ENCODE assay signal across 23 cellular contexts in the genomic region with DNA sequence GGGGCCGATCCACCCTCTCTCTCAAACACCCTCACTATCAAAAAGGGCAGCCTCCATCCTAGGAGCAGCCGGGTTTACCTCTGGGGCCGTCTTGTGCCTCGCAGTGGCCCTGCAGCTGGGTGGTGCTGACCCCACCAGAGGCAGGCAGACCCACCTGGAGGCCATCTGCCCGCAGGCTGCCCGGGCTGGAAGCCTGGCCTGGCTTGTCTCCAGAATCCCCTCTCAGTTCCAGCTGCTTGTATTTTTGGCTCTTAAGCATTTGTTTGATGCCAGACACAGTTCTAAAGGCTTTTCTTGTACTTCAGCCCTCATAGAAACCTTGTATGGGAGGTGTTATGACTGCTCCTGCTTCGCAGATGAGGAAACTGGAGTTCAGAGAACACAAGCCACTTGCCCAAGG. TPM values are rescaled to one million over a fixed set of nuclear protein-coding genes. Genes with fewer than 3 reads are reported as not detected.
DNase-seq lines count a peak whose midpoint lies in the region; ATAC-seq, FAIRE-seq and TF ChIP-seq lines count a peak whose summit lies in the region.
"Had no signal": no experiment of that assay in that cellular context is flagged by ENCODE, and none has a peak within 500 bp of the region (broad histone marks: within the 10 kb centered on the region; RNA-seq: fewer than 3 reads in every experiment).

No MANE protein-coding gene starts in this region.

- peak overlapping the region; percentile 67 for H3K27ac ChIP-seq in BLaER1
- no peak overlapping the region for H3K27ac ChIP-seq in osteoblast (ENCODE audit: low read depth, low read length)
- no peak overlapping the region for H3K27ac ChIP-seq in mammary epithelial cell (ENCODE audit: insufficient read depth, low read depth, low read length)
- H3K27ac ChIP-seq: PC-9, suprapubic skin had no signal

- TF ChIP-seq CTCF in osteoblast (IDR thresholded peaks at IDR 0.05; ENCODE audit: extremely low read depth, low read depth, low read length) (no peak), mammary epithelial cell (conservative IDR thresholded peaks at IDR 0.05 in 1 of 2, IDR thresholded peaks at IDR 0.05 in 1 of 2; ENCODE audit: extremely low read depth in 1 of 2, insufficient read depth in 1 of 2, low read depth in 1 of 2, low read length in 2 of 2) (no peak), D721Med (IDR thresholded peaks at IDR 0.05; ENCODE audit: insufficient read depth, missing control alignments) (no peak)

- DNase-seq in NCI-H1092 (lab: John Stamatoyannopoulos, UW) (peak; percentile 72), SHP77 treated with DMSO at 0.1 percent for 48 hours (lab: John Stamatoyannopoulos, UW) (peak; percentile 14), osteoblast (ENCODE audit: insufficient read length, low spot score, missing footprints) (peak; percentile 45), mammary epithelial cell (no peak), 8988T (no peak), D721Med (ENCODE audit: insufficient read length, low spot score) (no peak)
- DNase-seq: activated CD4-positive, alpha-beta memory T cell treated with anti-CD3 and anti-CD28 coated beads for 36 hours; activated naive CD4-positive, alpha-beta T cell treated with anti-CD3 and anti-CD28 coated beads for 36 hours; activated T-cell treated with anti-CD3 and anti-CD28 coated beads for 4 hours; effector CD8-positive, alpha-beta T cell; esophagus squamous epithelium; H9; NCI-H2081; NCI-H748 treated with DMSO at 0.1 percent for 48 hours; PC-9; stimulated activated CD4-positive, alpha-beta T cell treated with anti-CD3 and anti-CD28 coated beads, Interleukin-12 subunit alpha, Interleukin-12 subunit beta, amount 100 ng/mL, for 4 hours; stimulated activated CD8-positive, alpha-beta memory T cell treated with anti-CD3 and anti-CD28 coated beads, Interleukin-4, amount 100 ng/mL, for 48 hours; T-helper 2 cell had no signal

- peak overlapping the region; percentile 27; the same call in 1 of the 2 replicates for H3K9ac ChIP-seq in BLaER1
- H3K9ac ChIP-seq in mammary epithelial cell (ENCODE audit: insufficient read depth, low read length) = no peak overlapping the region

- H3K4me1 ChIP-seq in BLaER1 (peaks cover 100% of the 10 kb centered on the region), osteoblast (ENCODE audit: insufficient read depth, low read length) (peaks cover 13% of the 10 kb centered on the region), mammary epithelial cell (ENCODE audit: insufficient read depth, low read length) (peaks cover 35% of the 10 kb centered on the region)

- H3K4me3 ChIP-seq in BLaER1 (0 out of 2 replicates have a peak overlapping the region, but pooled peaks have one; percentile 4), osteoblast (ENCODE audit: insufficient read depth, low read length) (no peak overlapping the region), mammary epithelial cell (replicated peaks in 1 of 3; ENCODE audit: insufficient read depth in 1 of 3, low read depth in 2 of 3, low read length in 3 of 3) (no peak overlapping the region)
- H3K4me3 ChIP-seq: esophagus squamous epithelium, PC-9, suprapubic skin had no signal

- H3K36me3 ChIP-seq in BLaER1 (no peaks in the 10 kb centered on the region), osteoblast (ENCODE audit: insufficient read depth, low read length) (no peaks in the 10 kb centered on the region), mammary epithelial cell (ENCODE audit: insufficient read depth, low read length) (no peaks in the 10 kb centered on the region)
- H3K36me3 ChIP-seq: esophagus squamous epithelium, suprapubic skin had no signal

- no peak for FAIRE-seq in D721Med (lab: Jason Lieb, UNC)

- H3K9me3 ChIP-seq in BLaER1 = no peaks in the 10 kb centered on the region
- H3K9me3 ChIP-seq in osteoblast (ENCODE audit: low read depth, low read length) = no peaks in the 10 kb centered on the region
- H3K9me3 ChIP-seq in mammary epithelial cell (replicated peaks; ENCODE audit: insufficient read depth, low read length) = no peaks in the 10 kb centered on the region
- H3K9me3 ChIP-seq: esophagus squamous epithelium, suprapubic skin had no signal

- peak overlapping the region; percentile 97 for H3K4me2 ChIP-seq in BLaER1
- H3K4me2 ChIP-seq in osteoblast (ENCODE audit: insufficient read depth, low read length) = no peak overlapping the region
- no peak overlapping the region for H3K4me2 ChIP-seq in mammary epithelial cell (ENCODE audit: insufficient read depth, low read depth, low read length)

- CTCF ChIA-PET in mammary epithelial cell (lab: Charles Lee; ENCODE audit: low non-redundant PET) = no interaction called here

- H3K27me3 ChIP-seq in BLaER1 (no peaks in the 10 kb centered on the region), osteoblast (ENCODE audit: insufficient read depth, low read length) (peaks cover 48% of the 10 kb centered on the region), mammary epithelial cell (ENCODE audit: insufficient read depth, low read length) (no peaks in the 10 kb centered on the region)

- H2AFZ ChIP-seq in osteoblast (ENCODE audit: low read length) (peak overlapping the region; percentile 10), mammary epithelial cell (ENCODE audit: low read depth, low read length) (no peak overlapping the region)
- H2AFZ ChIP-seq: PC-9 had no signal

- dilution Hi-C loops in mammary epithelial cell (cut with HindIII; ENCODE audit: low sequenced_read_pairs) = no loop called here

- intact Hi-C loops in mammary epithelial cell (cut with micrococcal nuclease) = loop anchor here (2.0 kb wide), 1 partner anchor 122 kb away; no protein-coding TSS in a partner anchor

- no peaks in the 10 kb centered on the region for H3K79me2 ChIP-seq in osteoblast (ENCODE audit: insufficient read depth, low read length)
- no peaks in the 10 kb centered on the region for H3K79me2 ChIP-seq in mammary epithelial cell (ENCODE audit: insufficient read depth, low read length)

- H4K20me1 ChIP-seq in BLaER1 = 0 out of 2 replicates have a peak, but pooled peaks cover 5% of the 10 kb centered on the region
- H4K20me1 ChIP-seq in osteoblast (ENCODE audit: insufficient read depth, low read length) = no peaks in the 10 kb centered on the region
- no peaks in the 10 kb centered on the region for H4K20me1 ChIP-seq in mammary epithelial cell (ENCODE audit: insufficient read depth, low read length)

- in situ Hi-C loops in mammary epithelial cell (cut with MboI; ENCODE audit: low sequenced_read_pairs in 2 of 2) = loop anchor here (10.0 kb wide), 2 partner anchors 352 to 472 kb away; partner anchors contain the start of gene SEPTIN3 (in 2 of the 2)

- no peak for ATAC-seq in HG02870 (IDR thresholded peaks at IDR 0.05; ENCODE audit: unreplicated experiment)

- no TSS peak for BruUV-seq in mammary epithelial cell (replicated peaks; lab: Mats Ljungman, UMichigan)

- 54% methylated on average over 4 of the region's 7 CpGs for WGBS in mammary epithelial cell (ENCODE audit: low coverage, missing lambda C conversion rate)

RNA-seq across cellular contexts. Expression of gene NFAM1, which starts 4.2 kb away (rescaled TPM):
- total RNA-seq in osteoblast (under 0.01 TPM in 2 replicates), mammary epithelial cell (under 1 TPM in 1 of 2 donors, not detected in 1; 0.17 TPM)
- not detected for polyA plus RNA-seq in mammary epithelial cell
- not detected for polyA minus RNA-seq in mammary epithelial cell
- total RNA-seq: glomerular endothelial cell, MCF 10A, PC-9 had no signal

Comparison
In these comparisons a context has a peak if more than half of its experiments do, and no peak if none do; other contexts are left out.
1. DNase-seq: peak in NCI-H1092 (single experiment), SHP77 treated with DMSO at 0.1 percent for 48 hours (single experiment) and osteoblast (single experiment); none in mammary epithelial cell (single experiment), 8988T (single experiment) and D721Med (single experiment).